Comparison of ENCODE assay signal across 35 cellular contexts in genomic region chr16:48905632-48906031, GRCh38.
"Had no signal": no experiment of that assay in that cellular context is flagged by ENCODE, and none has a peak within 500 bp of the region (broad histone marks: within the 10 kb centered on the region; RNA-seq: fewer than 3 reads in every experiment).

No MANE protein-coding gene starts in this region.

- H3K27ac Mint-ChIP-seq: activated B cell treated with CpG ODN at 0.5 μM for 24 hours; activated CD8-positive, alpha-beta memory T cell treated with anti-CD3 and anti-CD28 coated beads, Interleukin-2, amount 10 ng/mL, durations not matched to agents 7 days and 5 days; activated CD8-positive, alpha-beta T cell treated with anti-CD3 and anti-CD28 coated beads, Interleukin-2, amount 10 ng/mL, durations not matched to agents 7 days and 5 days; activated naive CD4-positive, alpha-beta T cell treated with anti-CD3 and anti-CD28 coated beads, Interleukin-2, amount 10 ng/mL, durations not matched to agents 7 days and 5 days; activated naive CD4-positive, alpha-beta T cell treated with anti-CD3 and anti-CD28 coated beads, Interleukin-2, amount 50 U/mL, for 72 hours; activated naive CD8-positive, alpha-beta T cell treated with anti-CD3 and anti-CD28 coated beads, Interleukin-2, amount 10 ng/mL, durations not matched to agents 7 days and 5 days; activated T-helper 1 cell treated with anti-CD3 and anti-CD28 coated beads, Interleukin-12 subunit alpha, Interleukin-12 subunit beta, Interleukin-2, Interleukin-4 antibody, amounts not matched to agents 30 ng/mL and 10 ng/mL and 1 ng/mL, durations not matched to agents 14 hours and 24 hours and 36 hours; effector memory CD8-positive, alpha-beta T cell; T-cell; T-helper 1 cell treated with Interleukin-12 subunit alpha and Interleukin-12 subunit beta and Interleukin-4 antibody, amounts not matched to agents 30 μg/mL and 1 μg/mL, for 36 hours; T-helper 2 cell treated with Interferon-gamma antibody and Interleukin-4, amounts not matched to agents 5 μg/mL and 100 μg/mL, for 36 hours had no signal

- H3K27me3 Mint-ChIP-seq: activated B cell treated with CpG ODN at 0.5 μM for 24 hours; activated CD8-positive, alpha-beta memory T cell treated with anti-CD3 and anti-CD28 coated beads, Interleukin-2, amount 10 ng/mL, durations not matched to agents 7 days and 5 days; activated naive CD4-positive, alpha-beta T cell treated with anti-CD3 and anti-CD28 coated beads, Interleukin-2, amount 10 ng/mL, durations not matched to agents 7 days and 5 days; activated naive CD8-positive, alpha-beta T cell treated with anti-CD3 and anti-CD28 coated beads, Interleukin-2, amount 10 ng/mL, durations not matched to agents 7 days and 5 days; effector memory CD8-positive, alpha-beta T cell; T-cell had no signal

- H3K9me3 Mint-ChIP-seq: activated B cell treated with CpG ODN at 0.5 μM for 24 hours; activated naive CD4-positive, alpha-beta T cell treated with anti-CD3 and anti-CD28 coated beads, Interleukin-2, amount 10 ng/mL, durations not matched to agents 7 days and 5 days; activated naive CD4-positive, alpha-beta T cell treated with anti-CD3 and anti-CD28 coated beads, Interleukin-2, amount 50 U/mL, for 72 hours; activated naive CD8-positive, alpha-beta T cell treated with anti-CD3 and anti-CD28 coated beads, Interleukin-2, amount 10 ng/mL, durations not matched to agents 7 days and 5 days; activated T-helper 1 cell treated with anti-CD3 and anti-CD28 coated beads, Interleukin-12 subunit alpha, Interleukin-12 subunit beta, Interleukin-2, Interleukin-4 antibody, amounts not matched to agents 30 ng/mL and 10 ng/mL and 1 ng/mL, durations not matched to agents 14 hours and 24 hours and 36 hours; T-helper 2 cell treated with Interferon-gamma antibody and Interleukin-4, amounts not matched to agents 5 μg/mL and 100 μg/mL, for 36 hours had no signal

- H3K4me1 ChIP-seq: ascending aorta, breast epithelium had no signal

- H3K27ac ChIP-seq: ascending aorta, breast epithelium, cardiac muscle cell, epithelial cell of prostate, WERI-Rb-1 had no signal

- H3K4me3 Mint-ChIP-seq: activated B cell treated with CpG ODN at 0.5 μM for 24 hours; activated CD8-positive, alpha-beta memory T cell treated with anti-CD3 and anti-CD28 coated beads, Interleukin-2, amount 10 ng/mL, durations not matched to agents 7 days and 5 days; activated CD8-positive, alpha-beta T cell treated with anti-CD3 and anti-CD28 coated beads, Interleukin-2, amount 10 ng/mL, durations not matched to agents 7 days and 5 days; activated naive CD4-positive, alpha-beta T cell treated with anti-CD3 and anti-CD28 coated beads, Interleukin-2, amount 10 ng/mL, durations not matched to agents 7 days and 5 days; activated naive CD8-positive, alpha-beta T cell treated with anti-CD3 and anti-CD28 coated beads, Interleukin-2, amount 10 ng/mL, durations not matched to agents 7 days and 5 days; activated T-helper 1 cell treated with anti-CD3 and anti-CD28 coated beads, Interleukin-12 subunit alpha, Interleukin-12 subunit beta, Interleukin-2, Interleukin-4 antibody, amounts not matched to agents 30 ng/mL and 10 ng/mL and 1 ng/mL, durations not matched to agents 14 hours and 24 hours and 36 hours; effector memory CD8-positive, alpha-beta T cell; T-cell; T-helper 1 cell treated with Interleukin-12 subunit alpha and Interleukin-12 subunit beta and Interleukin-4 antibody, amounts not matched to agents 30 μg/mL and 1 μg/mL, for 36 hours; T-helper 2 cell treated with Interferon-gamma antibody and Interleukin-4, amounts not matched to agents 5 μg/mL and 100 μg/mL, for 36 hours had no signal

- FAIRE-seq: endometrium, endothelial cell of umbilical vein, frontal cortex had no signal

- DNase-seq: activated B cell treated with CpG ODN at 0.5 μM for 24 hours; activated CD4-positive, alpha-beta T cell treated with anti-CD3 and anti-CD28 coated beads for 48 hours; activated CD4-positive, alpha-beta T cell treated with anti-CD3 and anti-CD28 coated beads, Interleukin-2, amount 50 U/mL, for 1 hour; activated CD4-positive, alpha-beta T cell treated with anti-CD3 and anti-CD28 coated beads, Interleukin-2, amount 50 U/mL, for 48 hours; activated CD8-positive, alpha-beta memory T cell treated with anti-CD3 and anti-CD28 coated beads, Interleukin-2, amount 10 ng/mL, durations not matched to agents 7 days and 5 days; activated CD8-positive, alpha-beta memory T cell treated with anti-CD3 and anti-CD28 coated beads, Interleukin-2, amount 50 U/mL, for 4 hours; activated CD8-positive, alpha-beta T cell treated with anti-CD3 and anti-CD28 coated beads, Interleukin-2, amount 10 ng/mL, durations not matched to agents 7 days and 5 days; activated gamma-delta T cell; activated naive CD4-positive, alpha-beta T cell; activated naive CD4-positive, alpha-beta T cell treated with anti-CD3 and anti-CD28 coated beads, Interleukin-2, amount 10 ng/mL, durations not matched to agents 7 days and 5 days; activated naive CD8-positive, alpha-beta T cell treated with anti-CD3 and anti-CD28 coated beads, Interleukin-2, amount 10 ng/mL, durations not matched to agents 7 days and 5 days; activated T-cell treated with anti-CD3 and anti-CD28 coated beads, Interleukin-2, amount 50 U/mL, for 1 hour; activated T-cell treated with anti-CD3 and anti-CD28 coated beads, Interleukin-2, amount 50 U/mL, for 48 hours; central memory CD4-positive, alpha-beta T cell; cortex of kidney; dermis blood vessel endothelial cell; effector CD4-positive, alpha-beta T cell; effector memory CD8-positive, alpha-beta T cell; foreskin fibroblast; T-cell; T1000 had no signal

- H3K36me3 Mint-ChIP-seq: activated CD8-positive, alpha-beta memory T cell treated with anti-CD3 and anti-CD28 coated beads, Interleukin-2, amount 10 ng/mL, durations not matched to agents 7 days and 5 days; activated naive CD4-positive, alpha-beta T cell treated with anti-CD3 and anti-CD28 coated beads, Interleukin-2, amount 10 ng/mL, durations not matched to agents 7 days and 5 days; activated naive CD4-positive, alpha-beta T cell treated with anti-CD3 and anti-CD28 coated beads, Interleukin-2, amount 50 U/mL, for 72 hours; activated naive CD8-positive, alpha-beta T cell treated with anti-CD3 and anti-CD28 coated beads, Interleukin-2, amount 10 ng/mL, durations not matched to agents 7 days and 5 days; brain; T-cell had no signal

- H3K9me3 ChIP-seq: ascending aorta, breast epithelium had no signal

- H3K4me1 Mint-ChIP-seq: activated B cell treated with CpG ODN at 0.5 μM for 24 hours; activated CD8-positive, alpha-beta memory T cell treated with anti-CD3 and anti-CD28 coated beads, Interleukin-2, amount 10 ng/mL, durations not matched to agents 7 days and 5 days; activated naive CD4-positive, alpha-beta T cell treated with anti-CD3 and anti-CD28 coated beads, Interleukin-2, amount 10 ng/mL, durations not matched to agents 7 days and 5 days; activated naive CD8-positive, alpha-beta T cell treated with anti-CD3 and anti-CD28 coated beads, Interleukin-2, amount 10 ng/mL, durations not matched to agents 7 days and 5 days; T-cell had no signal

- H3K4me3 ChIP-seq: ascending aorta, breast epithelium, cardiac muscle cell had no signal

- ATAC-seq: activated CD4-positive, CD25-positive, alpha-beta regulatory T cell treated with anti-CD3 and anti-CD28 coated beads, Interleukin-2, amount 50 U/mL, for 24 hours; activated CD8-positive, alpha-beta memory T cell treated with anti-CD3 and anti-CD28 coated beads, Interleukin-2, amount 10 ng/mL, durations not matched to agents 7 days and 5 days; activated CD8-positive, alpha-beta T cell treated with anti-CD3 and anti-CD28 coated beads, Interleukin-2, amount 10 ng/mL, durations not matched to agents 7 days and 5 days; activated naive CD4-positive, alpha-beta T cell treated with anti-CD3 and anti-CD28 coated beads, Interleukin-2, amount 50 U/mL, for 72 hours; effector memory CD8-positive, alpha-beta T cell; T-cell had no signal
